In the genomic region with DNA sequence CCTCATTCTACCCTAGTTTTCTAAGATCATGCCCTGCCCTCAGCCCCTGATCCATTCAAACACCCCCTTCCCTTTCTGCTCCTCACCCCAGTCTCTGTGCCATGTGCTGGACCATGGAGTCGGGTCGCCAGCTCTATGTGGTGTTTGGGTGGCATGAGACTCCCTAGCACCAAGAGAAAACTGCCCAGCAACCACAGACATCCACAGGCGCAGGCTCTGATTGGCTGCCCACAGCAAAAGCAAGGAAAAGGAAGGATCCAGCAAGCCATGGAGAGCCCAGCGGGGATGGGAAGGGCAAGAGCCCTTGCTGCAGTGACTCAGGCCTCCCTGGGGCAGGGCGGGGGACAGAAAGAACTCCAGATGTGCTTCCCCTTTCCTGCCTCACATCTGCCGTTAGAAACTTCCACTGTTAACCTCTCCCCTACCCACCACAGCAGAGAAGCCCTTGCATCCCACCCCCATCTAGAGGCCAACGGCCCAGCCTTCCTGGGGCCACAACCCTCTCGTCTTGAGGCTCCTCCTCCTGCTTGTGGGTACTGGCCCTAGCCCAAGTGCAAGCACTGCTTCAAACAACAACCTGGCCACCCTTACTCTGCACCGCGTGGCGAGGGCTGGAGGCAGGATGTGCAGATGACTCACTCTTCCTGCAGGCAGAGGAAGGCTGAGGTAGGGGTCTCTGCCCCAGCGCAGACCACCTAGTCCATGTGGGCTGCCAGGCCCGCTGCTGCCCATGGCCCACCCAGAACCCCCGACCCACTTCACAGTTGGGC, we compare ENCODE assay signal across 8 cellular contexts. TPM values are rescaled to one million over a fixed set of nuclear protein-coding genes. Genes with fewer than 3 reads are reported as not detected.
A peak's percentile ranks its signal among the peaks of the same experiment; 100 is the strongest.
DNase-seq lines count a peak whose midpoint lies in the region; ATAC-seq lines count a peak whose summit lies in the region.

No MANE protein-coding gene starts in this region.

- no peaks in the 10 kb centered on the region for H3K9me3 Mint-ChIP-seq in activated CD4-positive, alpha-beta memory T cell treated with anti-CD3 and anti-CD28 coated beads for 36 hours

- H3K4me3 Mint-ChIP-seq in activated CD4-positive, alpha-beta memory T cell treated with anti-CD3 and anti-CD28 coated beads for 36 hours = peak overlapping the region; percentile 59

- POLR2A ChIA-PET in activated CD4-positive, alpha-beta memory T cell treated with anti-CD3 and anti-CD28 coated beads for 36 hours (lab: Charles Lee) = interaction anchor here (0.9 to 9.1 kb wide), 20 partner anchors 10 to 326 kb away, joined by 3 to 188 read pairs (median 6); partner anchors contain the start of genes AHNAK, C11orf98, CSKMT and EEF1G

- ATAC-seq in HG02642 (IDR thresholded peaks at IDR 0.05; ENCODE audit: poor library complexity, unreplicated experiment) = peak; percentile 39

- peaks cover 30% of the 10 kb centered on the region for H3K36me3 Mint-ChIP-seq in activated CD4-positive, alpha-beta memory T cell treated with anti-CD3 and anti-CD28 coated beads for 36 hours

- H3K4me1 Mint-ChIP-seq in activated CD4-positive, alpha-beta memory T cell treated with anti-CD3 and anti-CD28 coated beads for 36 hours (ENCODE audit: low read depth) = peaks cover 96% of the 10 kb centered on the region

- peaks cover 2% of the 10 kb centered on the region for H3K27me3 Mint-ChIP-seq in activated CD4-positive, alpha-beta memory T cell treated with anti-CD3 and anti-CD28 coated beads for 36 hours

- H3K27ac Mint-ChIP-seq in activated CD4-positive, alpha-beta memory T cell treated with anti-CD3 and anti-CD28 coated beads for 36 hours = peak overlapping the region; percentile 96

- CTCF ChIA-PET in activated CD4-positive, alpha-beta memory T cell treated with anti-CD3 and anti-CD28 coated beads for 36 hours (lab: Charles Lee) = interaction anchor here (0.8 to 7.5 kb wide), 8 partner anchors 9 to 131 kb away, joined by 3 to 172 read pairs (median 8); partner anchors contain the start of genes AHNAK, C11orf98, CSKMT and TUT1

- peak; percentile 98 for DNase-seq in GF-D8 (lab: John Stamatoyannopoulos, UW)
- DNase-seq in NCI-H510A (lab: John Stamatoyannopoulos, UW) = peak; percentile 49
- DNase-seq in activated CD4-positive, alpha-beta memory T cell treated with anti-CD3 and anti-CD28 coated beads for 36 hours = peak; percentile 94
- DNase-seq in ecto neural progenitor cell (ENCODE audit: low spot score) = peak; percentile 84
- DNase-seq in lung microvascular endothelial cell (ENCODE audit: low read depth in 2 of 2) = peak; percentile 88 to 91
- DNase-seq in stimulated activated CD8-positive, alpha-beta memory T cell treated with anti-CD3 and anti-CD28 coated beads, Interleukin-4, amount 100 ng/mL, for 48 hours = peak; percentile 87
- DNase-seq in cerebellar nuclear complex (lab: John Stamatoyannopoulos, UW) = no peak

- intact Hi-C loops in activated CD4-positive, alpha-beta memory T cell treated with anti-CD3 and anti-CD28 coated beads for 36 hours (cut with micrococcal nuclease) = loop anchor here (2.0 to 5.0 kb wide), 2 partner anchors 17 to 286 kb away; partner anchors contain the start of gene EEF1G

RNA-seq across cellular contexts. Expression of gene AHNAK, which starts 9.7 kb away (rescaled TPM):
- total RNA-seq in activated CD4-positive, alpha-beta memory T cell treated with anti-CD3 and anti-CD28 coated beads for 36 hours = 10 to 100 TPM; 83.7 to 85.2 TPM
- 214 and 215 TPM in 2 replicates for total RNA-seq in lung microvascular endothelial cell

RNA-seq across cellular contexts. Expression of gene EEF1G, which starts 17.4 kb away (rescaled TPM):
- 1,000 to 10,000 TPM; 1,956 to 1,989 TPM for total RNA-seq in activated CD4-positive, alpha-beta memory T cell treated with anti-CD3 and anti-CD28 coated beads for 36 hours
- 1,150 and 1,533 TPM in 2 replicates for total RNA-seq in lung microvascular endothelial cell

RNA-seq across cellular contexts. Expression of gene TUT1, which starts 35.0 kb away (rescaled TPM):
- total RNA-seq in activated CD4-positive, alpha-beta memory T cell treated with anti-CD3 and anti-CD28 coated beads for 36 hours = 10 to 100 TPM; 32.7 to 34.2 TPM
- 7.6 and 14.5 TPM in 2 replicates for total RNA-seq in lung microvascular endothelial cell

RNA-seq across cellular contexts. Expression of gene MTA2, which starts 45.4 kb away (rescaled TPM):
- 100 to 1,000 TPM; 166 to 167 TPM for total RNA-seq in activated CD4-positive, alpha-beta memory T cell treated with anti-CD3 and anti-CD28 coated beads for 36 hours
- total RNA-seq in lung microvascular endothelial cell = 147 and 148 TPM in 2 replicates

RNA-seq across cellular contexts. Expression of gene EML3, which starts 56.3 kb away (rescaled TPM):
- 100 to 1,000 TPM; 113 to 116 TPM for total RNA-seq in activated CD4-positive, alpha-beta memory T cell treated with anti-CD3 and anti-CD28 coated beads for 36 hours
- 19.0 and 25.2 TPM in 2 replicates for total RNA-seq in lung microvascular endothelial cell

Comparison
In these comparisons a context has a peak if more than half of its experiments do, and no peak if none do; other contexts are left out.
1. DNase-seq: peak in GF-D8 (single experiment), NCI-H510A (single experiment), activated CD4-positive, alpha-beta memory T cell treated with anti-CD3 and anti-CD28 coated beads for 36 hours (single experiment), ecto neural progenitor cell (single experiment), lung microvascular endothelial cell (2 of 2) and stimulated activated CD8-positive, alpha-beta memory T cell treated with anti-CD3 and anti-CD28 coated beads, Interleukin-4, amount 100 ng/mL, for 48 hours (single experiment); none in cerebellar nuclear complex (0 of 2).